In the genomic region with DNA sequence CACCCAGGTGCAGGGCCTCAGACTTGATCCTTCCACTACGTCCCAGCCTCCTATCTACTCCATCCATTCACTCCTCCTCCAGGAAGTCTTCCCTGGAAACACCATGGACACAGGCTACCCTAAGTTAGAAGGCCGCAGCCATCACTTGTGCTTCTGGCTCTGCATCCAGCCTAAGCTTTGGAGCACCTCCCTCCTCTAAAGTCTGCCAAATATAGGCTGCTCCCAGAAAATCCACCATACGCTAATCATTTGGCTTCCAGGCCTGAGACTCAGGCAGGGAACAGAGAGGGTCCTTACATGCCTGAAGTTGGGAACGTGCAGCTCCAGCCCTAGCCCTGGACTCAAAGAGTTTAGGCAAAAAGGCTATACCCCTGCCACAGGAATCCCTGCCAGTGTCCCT, we compare ENCODE assay signal across 2 cellular contexts.
TF ChIP-seq lines count a peak whose summit lies in the region.

No MANE protein-coding gene starts in this region.

TF ChIP-seq in HEK293, 187 proteins besides CTCF, POLR2A, EP300 and RAD21:
- TF ChIP-seq KLF8 (tag by site-specific recombination; IDR thresholded peaks at IDR 0.05) (no peak), GLI2 (tag by site-specific recombination; IDR thresholded peaks at IDR 0.05; ENCODE audit: borderline replicate concordance, low read depth) (no peak), ZNF350 (tag by site-specific recombination; IDR thresholded peaks at IDR 0.05) (no peak), ZNF266 (tag by site-specific recombination; IDR thresholded peaks at IDR 0.05; ENCODE audit: low read depth) (no peak), ZNF624 (tag by site-specific recombination; IDR thresholded peaks at IDR 0.05) (no peak), ZNF341 (tag by site-specific recombination; IDR thresholded peaks at IDR 0.05; ENCODE audit: low read depth) (peak; percentile 34)
- TF ChIP-seq, protein P1, sequence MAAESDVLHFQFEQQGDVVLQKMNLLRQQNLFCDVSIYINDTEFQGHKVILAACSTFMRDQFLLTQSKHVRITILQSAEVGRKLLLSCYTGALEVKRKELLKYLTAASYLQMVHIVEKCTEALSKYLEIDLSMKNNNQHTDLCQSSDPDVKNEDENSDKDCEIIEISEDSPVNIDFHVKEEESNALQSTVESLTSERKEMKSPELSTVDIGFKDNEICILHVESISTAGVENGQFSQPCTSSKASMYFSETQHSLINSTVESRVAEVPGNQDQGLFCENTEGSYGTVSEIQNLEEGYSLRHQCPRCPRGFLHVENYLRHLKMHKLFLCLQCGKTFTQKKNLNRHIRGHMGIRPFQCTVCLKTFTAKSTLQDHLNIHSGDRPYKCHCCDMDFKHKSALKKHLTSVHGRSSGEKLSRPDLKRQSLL (tag by site-specific recombination; IDR thresholded peaks at IDR 0.05), result no peak
TF ChIP-seq in HEK293: peak in this region for 1.

TF ChIP-seq in liver, 16 proteins besides CTCF, POLR2A, EP300 and RAD21:
- TF ChIP-seq JUND (IDR thresholded peaks at IDR 0.05) (no peak), EGR1 (IDR thresholded peaks at IDR 0.05; ENCODE audit: low read depth in 2 of 2) (no peak), HNF4G (IDR thresholded peaks at IDR 0.05) (no peak)
- TF ChIP-seq, protein P2, sequence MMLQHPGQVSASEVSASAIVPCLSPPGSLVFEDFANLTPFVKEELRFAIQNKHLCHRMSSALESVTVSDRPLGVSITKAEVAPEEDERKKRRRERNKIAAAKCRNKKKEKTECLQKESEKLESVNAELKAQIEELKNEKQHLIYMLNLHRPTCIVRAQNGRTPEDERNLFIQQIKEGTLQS (IDR thresholded peaks at IDR 0.05), result no peak
- TF ChIP-seq, protein P3, sequence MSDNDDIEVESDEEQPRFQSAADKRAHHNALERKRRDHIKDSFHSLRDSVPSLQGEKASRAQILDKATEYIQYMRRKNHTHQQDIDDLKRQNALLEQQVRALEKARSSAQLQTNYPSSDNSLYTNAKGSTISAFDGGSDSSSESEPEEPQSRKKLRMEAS (IDR thresholded peaks at IDR 0.05), result no peak
- TF ChIP-seq, protein P4, sequence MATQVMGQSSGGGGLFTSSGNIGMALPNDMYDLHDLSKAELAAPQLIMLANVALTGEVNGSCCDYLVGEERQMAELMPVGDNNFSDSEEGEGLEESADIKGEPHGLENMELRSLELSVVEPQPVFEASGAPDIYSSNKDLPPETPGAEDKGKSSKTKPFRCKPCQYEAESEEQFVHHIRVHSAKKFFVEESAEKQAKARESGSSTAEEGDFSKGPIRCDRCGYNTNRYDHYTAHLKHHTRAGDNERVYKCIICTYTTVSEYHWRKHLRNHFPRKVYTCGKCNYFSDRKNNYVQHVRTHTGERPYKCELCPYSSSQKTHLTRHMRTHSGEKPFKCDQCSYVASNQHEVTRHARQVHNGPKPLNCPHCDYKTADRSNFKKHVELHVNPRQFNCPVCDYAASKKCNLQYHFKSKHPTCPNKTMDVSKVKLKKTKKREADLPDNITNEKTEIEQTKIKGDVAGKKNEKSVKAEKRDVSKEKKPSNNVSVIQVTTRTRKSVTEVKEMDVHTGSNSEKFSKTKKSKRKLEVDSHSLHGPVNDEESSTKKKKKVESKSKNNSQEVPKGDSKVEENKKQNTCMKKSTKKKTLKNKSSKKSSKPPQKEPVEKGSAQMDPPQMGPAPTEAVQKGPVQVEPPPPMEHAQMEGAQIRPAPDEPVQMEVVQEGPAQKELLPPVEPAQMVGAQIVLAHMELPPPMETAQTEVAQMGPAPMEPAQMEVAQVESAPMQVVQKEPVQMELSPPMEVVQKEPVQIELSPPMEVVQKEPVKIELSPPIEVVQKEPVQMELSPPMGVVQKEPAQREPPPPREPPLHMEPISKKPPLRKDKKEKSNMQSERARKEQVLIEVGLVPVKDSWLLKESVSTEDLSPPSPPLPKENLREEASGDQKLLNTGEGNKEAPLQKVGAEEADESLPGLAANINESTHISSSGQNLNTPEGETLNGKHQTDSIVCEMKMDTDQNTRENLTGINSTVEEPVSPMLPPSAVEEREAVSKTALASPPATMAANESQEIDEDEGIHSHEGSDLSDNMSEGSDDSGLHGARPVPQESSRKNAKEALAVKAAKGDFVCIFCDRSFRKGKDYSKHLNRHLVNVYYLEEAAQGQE (IDR thresholded peaks at IDR 0.05), result no peak
